Comparison of ENCODE assay signal across 19 cellular contexts in the genomic region with DNA sequence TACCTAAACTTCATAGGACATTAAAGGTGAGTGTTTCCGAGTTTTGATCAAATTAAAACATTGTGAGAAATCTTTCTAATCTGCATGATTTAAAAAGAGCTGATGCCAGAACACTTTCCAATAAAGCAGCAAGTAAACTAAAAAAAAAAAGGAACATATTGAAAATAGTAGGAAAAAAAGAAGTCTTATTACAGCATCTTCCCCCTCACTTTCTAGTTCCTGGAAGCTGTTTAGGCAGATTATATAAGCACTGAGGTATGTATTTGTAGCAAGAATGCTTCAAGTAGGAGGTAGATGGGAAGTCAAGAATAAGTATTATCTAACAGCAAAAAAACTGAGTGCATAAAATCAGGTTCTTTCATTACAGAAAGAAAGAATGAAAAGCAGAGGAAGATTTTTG.
"Had no signal": no experiment of that assay in that cellular context is flagged by ENCODE, and none has a peak within 500 bp of the region (broad histone marks: within the 10 kb centered on the region; RNA-seq: fewer than 3 reads in every experiment).

No MANE protein-coding gene starts in this region.

- FAIRE-seq: islet of Langerhans had no signal

- H3K79me2 ChIP-seq: parathyroid adenoma had no signal

- H2AFZ ChIP-seq: parathyroid adenoma had no signal

- H3K4me1 ChIP-seq: parathyroid adenoma, prostate gland, right lobe of liver had no signal

- H3K27ac Mint-ChIP-seq: nephron progenitor cell; stimulated activated effector memory CD8-positive, alpha-beta T cell treated with anti-CD3 and anti-CD28 coated beads, Interleukin-12 subunit alpha, Interleukin-12 subunit beta, amount 100 ng/mL, for 72 hours; stimulated activated naive CD8-positive, alpha-beta T cell treated with anti-CD3 and anti-CD28 coated beads, Interleukin-15, amount 100 ng/mL, for 72 hours had no signal

- H3K9ac ChIP-seq: parathyroid adenoma had no signal

- H3K9me3 Mint-ChIP-seq: naive thymus-derived CD4-positive, alpha-beta T cell; nephron progenitor cell; stimulated activated effector memory CD8-positive, alpha-beta T cell treated with anti-CD3 and anti-CD28 coated beads, Interleukin-12 subunit alpha, Interleukin-12 subunit beta, amount 100 ng/mL, for 72 hours; stimulated activated naive CD8-positive, alpha-beta T cell treated with anti-CD3 and anti-CD28 coated beads, Interleukin-15, amount 100 ng/mL, for 72 hours had no signal

- H3K4me3 Mint-ChIP-seq: naive thymus-derived CD4-positive, alpha-beta T cell; nephron progenitor cell; stimulated activated effector memory CD8-positive, alpha-beta T cell treated with anti-CD3 and anti-CD28 coated beads, Interleukin-12 subunit alpha, Interleukin-12 subunit beta, amount 100 ng/mL, for 72 hours; stimulated activated naive CD8-positive, alpha-beta T cell treated with anti-CD3 and anti-CD28 coated beads, Interleukin-15, amount 100 ng/mL, for 72 hours had no signal

- H3K4me3 ChIP-seq: heart left ventricle, prostate gland, right lobe of liver, thoracic aorta had no signal

- H3K27ac ChIP-seq: heart left ventricle, parathyroid adenoma, prostate gland, right lobe of liver, thoracic aorta had no signal

- DNase-seq: cortex of kidney; effector memory CD4-positive, alpha-beta T cell; heart left ventricle; kidney glomerular epithelial cell; mammary epithelial cell; naive thymus-derived CD4-positive, alpha-beta T cell; nephron progenitor cell; retina; right lobe of liver; stimulated activated CD4-positive, alpha-beta T cell treated with anti-CD3 and anti-CD28 coated beads, Interleukin-4, amount 100 ng/mL, for 1 hour; stimulated activated CD8-positive, alpha-beta memory T cell treated with anti-CD3 and anti-CD28 coated beads, Interleukin-4, amount 100 ng/mL, for 48 hours; stimulated activated naive CD8-positive, alpha-beta T cell treated with anti-CD3 and anti-CD28 coated beads, Interleukin-15, amount 100 ng/mL, for 72 hours; trophoblast cell had no signal

- ATAC-seq: esophagus mucosa; heart left ventricle; naive thymus-derived CD4-positive, alpha-beta T cell; right lobe of liver; stimulated activated effector memory CD8-positive, alpha-beta T cell treated with anti-CD3 and anti-CD28 coated beads, Interleukin-12 subunit alpha, Interleukin-12 subunit beta, amount 100 ng/mL, for 72 hours; stimulated activated naive CD8-positive, alpha-beta T cell treated with anti-CD3 and anti-CD28 coated beads, Interleukin-15, amount 100 ng/mL, for 72 hours had no signal

- H3K27me3 Mint-ChIP-seq: naive thymus-derived CD4-positive, alpha-beta T cell; stimulated activated naive CD8-positive, alpha-beta T cell treated with anti-CD3 and anti-CD28 coated beads, Interleukin-15, amount 100 ng/mL, for 72 hours had no signal

- H3K27me3 ChIP-seq: heart left ventricle, right lobe of liver had no signal

- H3K9me3 ChIP-seq: heart left ventricle, prostate gland, right lobe of liver, thoracic aorta had no signal

- H3K4me1 Mint-ChIP-seq: nephron progenitor cell; stimulated activated effector memory CD8-positive, alpha-beta T cell treated with anti-CD3 and anti-CD28 coated beads, Interleukin-12 subunit alpha, Interleukin-12 subunit beta, amount 100 ng/mL, for 72 hours; stimulated activated naive CD8-positive, alpha-beta T cell treated with anti-CD3 and anti-CD28 coated beads, Interleukin-15, amount 100 ng/mL, for 72 hours had no signal
